Comparison of ENCODE assay signal across 33 cellular contexts in the genomic region with DNA sequence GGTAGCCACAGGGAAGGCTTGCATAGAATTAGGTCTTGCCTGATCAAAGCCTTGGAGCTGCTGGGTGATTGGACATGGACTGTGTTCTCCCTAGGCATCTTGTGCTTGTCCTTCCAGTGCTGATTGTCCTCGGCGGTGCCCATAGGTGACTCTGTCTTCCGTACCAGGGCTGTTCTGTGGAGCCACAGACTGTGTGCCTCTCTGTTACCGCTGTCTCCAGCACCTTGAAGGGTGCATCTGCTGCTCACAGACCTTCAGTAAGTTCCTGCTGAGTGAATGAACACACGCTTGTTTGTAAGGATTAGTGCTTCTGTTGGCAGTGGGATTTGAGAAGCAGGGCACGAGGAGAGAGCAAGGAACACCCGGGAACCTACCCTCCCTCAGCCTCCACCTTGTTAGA.
"Had no signal": no experiment of that assay in that cellular context is flagged by ENCODE, and none has a peak within 500 bp of the region (broad histone marks: within the 10 kb centered on the region; RNA-seq: fewer than 3 reads in every experiment).

No MANE protein-coding gene starts in this region.

- FAIRE-seq: endothelial cell of umbilical vein, keratinocyte had no signal

- H3K79me2 ChIP-seq: hepatocyte had no signal

- H2AFZ ChIP-seq: hepatocyte had no signal

- H3K36me3 ChIP-seq: adrenal gland, gastroesophageal sphincter, neutrophil, thyroid gland, upper lobe of left lung, vagina had no signal

- H3K27me3 Mint-ChIP-seq: activated naive CD8-positive, alpha-beta T cell treated with anti-CD3 and anti-CD28 coated beads for 36 hours; naive B cell; stimulated activated naive CD8-positive, alpha-beta T cell treated with anti-CD3 and anti-CD28 coated beads, Interleukin-15, amount 100 ng/mL, for 72 hours had no signal

- H3K4me1 ChIP-seq: adrenal gland, body of pancreas, thyroid gland, vagina had no signal

- H3K9me3 Mint-ChIP-seq: activated naive CD4-positive, alpha-beta T cell treated with anti-CD3 and anti-CD28 coated beads for 36 hours; activated naive CD8-positive, alpha-beta T cell treated with anti-CD3 and anti-CD28 coated beads for 36 hours; effector memory CD8-positive, alpha-beta T cell; naive B cell; stimulated activated naive CD8-positive, alpha-beta T cell treated with anti-CD3 and anti-CD28 coated beads, Interleukin-15, amount 100 ng/mL, for 72 hours; T-helper 2 cell treated with Interferon-gamma antibody and Interleukin-4, amounts not matched to agents 5 μg/mL and 100 μg/mL, for 36 hours had no signal

- H3K9me3 ChIP-seq: adrenal gland, body of pancreas, gastroesophageal sphincter, neutrophil, thyroid gland, upper lobe of left lung, vagina had no signal

- H3K4me3 ChIP-seq: adrenal gland, body of pancreas, coronary artery, gastroesophageal sphincter, hepatocyte, skin epidermis, thyroid gland, upper lobe of left lung, vagina had no signal

- H3K27ac ChIP-seq: adrenal gland, body of pancreas, coronary artery, gastroesophageal sphincter, hepatocyte, neutrophil, skin epidermis, thyroid gland, upper lobe of left lung, vagina had no signal

- DNase-seq: activated CD4-positive, alpha-beta T cell treated with anti-CD3 and anti-CD28 coated beads for 48 hours; activated CD4-positive, alpha-beta T cell treated with anti-CD3 and anti-CD28 coated beads, Interleukin-2, amount 50 U/mL, for 48 hours; activated CD8-positive, alpha-beta memory T cell treated with anti-CD3 and anti-CD28 coated beads, Interleukin-2, amount 50 U/mL, for 4 hours; activated effector memory CD4-positive, alpha-beta T cell treated with anti-CD3 and anti-CD28 coated beads, Interleukin-2, amount 50 U/mL, for 16 hours; activated naive CD4-positive, alpha-beta T cell treated with anti-CD3 and anti-CD28 coated beads for 36 hours; activated naive CD8-positive, alpha-beta T cell treated with anti-CD3 and anti-CD28 coated beads for 36 hours; activated T-cell treated with anti-CD3 and anti-CD28 coated beads, Interleukin-2, amount 50 U/mL, for 1 hour; adrenal gland; aorta; body of pancreas; effector memory CD8-positive, alpha-beta T cell; left cardiac atrium; naive B cell; stimulated activated CD4-positive, alpha-beta T cell treated with anti-CD3 and anti-CD28 coated beads, Interleukin-12 subunit alpha, Interleukin-12 subunit beta, amount 100 ng/mL, for 4 hours; stimulated activated CD4-positive, alpha-beta T cell treated with anti-CD3 and anti-CD28 coated beads, Interleukin-4, amount 100 ng/mL, for 1 hour; stimulated activated naive CD8-positive, alpha-beta T cell treated with anti-CD3 and anti-CD28 coated beads, Interleukin-15, amount 100 ng/mL, for 72 hours; substantia nigra; T-helper 1 cell; thyroid gland; upper lobe of left lung had no signal

- ATAC-seq: activated CD4-positive, CD25-positive, alpha-beta regulatory T cell treated with anti-CD3 and anti-CD28 coated beads, Interleukin-2, amount 50 U/mL, for 24 hours; body of pancreas; effector memory CD8-positive, alpha-beta T cell; gastroesophageal sphincter; left cardiac atrium; sciatic nerve; stimulated activated naive CD8-positive, alpha-beta T cell treated with anti-CD3 and anti-CD28 coated beads, Interleukin-15, amount 100 ng/mL, for 72 hours had no signal

- H3K4me2 ChIP-seq: hepatocyte had no signal

- H3K27me3 ChIP-seq: adrenal gland, body of pancreas, gastroesophageal sphincter, hepatocyte, neutrophil, thyroid gland, upper lobe of left lung, vagina had no signal

- H3K36me3 Mint-ChIP-seq: activated naive CD8-positive, alpha-beta T cell treated with anti-CD3 and anti-CD28 coated beads for 36 hours; mesothelial cell of epicardium; naive B cell had no signal

- H3K4me3 Mint-ChIP-seq: activated naive CD4-positive, alpha-beta T cell treated with anti-CD3 and anti-CD28 coated beads for 36 hours; activated naive CD8-positive, alpha-beta T cell treated with anti-CD3 and anti-CD28 coated beads for 36 hours; activated T-helper 1 cell treated with anti-CD3 and anti-CD28 coated beads, Interleukin-12 subunit alpha, Interleukin-12 subunit beta, Interleukin-2, Interleukin-4 antibody, amounts not matched to agents 30 ng/mL and 10 ng/mL and 1 ng/mL, durations not matched to agents 14 hours and 24 hours and 36 hours; effector memory CD8-positive, alpha-beta T cell; mesothelial cell of epicardium; naive B cell; stimulated activated naive CD8-positive, alpha-beta T cell treated with anti-CD3 and anti-CD28 coated beads, Interleukin-15, amount 100 ng/mL, for 72 hours; T-helper 2 cell treated with Interferon-gamma antibody and Interleukin-4, amounts not matched to agents 5 μg/mL and 100 μg/mL, for 36 hours had no signal

- H3K27ac Mint-ChIP-seq: activated naive CD4-positive, alpha-beta T cell treated with anti-CD3 and anti-CD28 coated beads for 36 hours; activated naive CD8-positive, alpha-beta T cell treated with anti-CD3 and anti-CD28 coated beads for 36 hours; activated T-helper 1 cell treated with anti-CD3 and anti-CD28 coated beads, Interleukin-12 subunit alpha, Interleukin-12 subunit beta, Interleukin-2, Interleukin-4 antibody, amounts not matched to agents 30 ng/mL and 10 ng/mL and 1 ng/mL, durations not matched to agents 14 hours and 24 hours and 36 hours; effector memory CD8-positive, alpha-beta T cell; mesothelial cell of epicardium; naive B cell; stimulated activated naive CD8-positive, alpha-beta T cell treated with anti-CD3 and anti-CD28 coated beads, Interleukin-15, amount 100 ng/mL, for 72 hours; T-helper 2 cell treated with Interferon-gamma antibody and Interleukin-4, amounts not matched to agents 5 μg/mL and 100 μg/mL, for 36 hours had no signal
